In genomic region chr9:34514816-34515215, GRCh38 we compare ENCODE assay signal across 1 cellular context.
TF ChIP-seq lines count a peak whose summit lies in the region.

No MANE protein-coding gene starts in this region.

TF ChIP-seq in H1, 55 proteins besides CTCF, POLR2A, EP300 and RAD21:
- TF ChIP-seq EGR1 (IDR thresholded peaks at IDR 0.05; ENCODE audit: borderline replicate concordance, low read depth, low read length) (no peak), PHF8 (conservative IDR thresholded peaks at IDR 0.05; ENCODE audit: low read depth, low read length) (no peak), TCF12 (IDR thresholded peaks at IDR 0.05; ENCODE audit: low read depth, low read length) (no peak), RBBP5 (IDR thresholded peaks at IDR 0.05; ENCODE audit: borderline replicate concordance, low read depth, low read length) (no peak), SP1 (IDR thresholded peaks at IDR 0.05; ENCODE audit: low read depth, low read length) (no peak), SIN3A (conservative IDR thresholded peaks at IDR 0.05 in 1 of 2, IDR thresholded peaks at IDR 0.05 in 1 of 2; ENCODE audit: low read depth in 1 of 2, low read length in 2 of 2) (no peak), SUZ12 (IDR thresholded peaks at IDR 0.05; ENCODE audit: low read length) (no peak), ZNF274 (IDR thresholded peaks at IDR 0.05; ENCODE audit: borderline replicate concordance, extremely low read depth, low read length) (no peak), MAX (IDR thresholded peaks at IDR 0.05) (no peak), CREB1 (IDR thresholded peaks at IDR 0.05) (no peak), NRF1 (IDR thresholded peaks at IDR 0.05; ENCODE audit: low read depth, low read length) (no peak), TBP (IDR thresholded peaks at IDR 0.05; ENCODE audit: low read depth, low read length) (no peak), CHD1 (IDR thresholded peaks at IDR 0.05; ENCODE audit: low read depth, low read length) (no peak), GTF2F1 (IDR thresholded peaks at IDR 0.05; ENCODE audit: borderline replicate concordance, low read depth, low read length) (no peak), EZH2 (IDR thresholded peaks at IDR 0.05; ENCODE audit: low read depth, low read length, severe bottlenecking) (no peak)
